21 cellular contexts compared by ENCODE assay signal in the genomic region with DNA sequence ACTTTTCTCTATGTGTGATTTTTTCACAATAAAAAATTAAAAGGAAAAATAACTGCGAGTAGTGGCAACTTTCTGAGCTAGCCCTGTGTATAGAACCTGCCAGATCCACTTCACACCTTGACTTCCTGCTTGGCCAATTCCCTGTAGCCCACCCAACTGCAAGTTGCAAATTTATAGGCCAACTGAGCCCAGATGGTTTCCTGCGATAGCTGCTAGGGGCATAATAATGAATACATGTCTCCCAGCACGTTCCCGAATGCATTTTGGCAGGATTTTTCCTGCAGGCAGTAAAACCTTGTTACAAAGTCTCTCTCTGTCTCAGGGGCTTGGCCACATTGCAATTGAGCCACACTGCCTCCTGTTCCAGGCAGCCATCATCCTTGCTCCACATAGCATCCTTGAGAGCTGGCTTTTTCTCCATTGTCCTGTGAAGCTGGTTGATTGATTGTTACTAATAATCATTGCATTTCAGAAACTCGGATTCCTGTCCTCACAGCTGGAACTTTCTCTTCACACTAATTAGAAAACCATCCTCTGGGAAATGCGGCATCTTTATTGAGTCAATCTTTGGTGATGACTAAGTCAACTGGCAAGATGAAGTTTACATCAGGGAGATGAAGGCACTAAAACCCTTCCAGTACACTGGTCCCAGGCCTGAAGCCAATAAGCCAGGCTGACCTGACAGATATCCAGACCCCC. TPM values are rescaled to one million over a fixed set of nuclear protein-coding genes. Genes with fewer than 3 reads are reported as not detected.
DNase-seq lines count a peak whose midpoint lies in the region; ATAC-seq and TF ChIP-seq lines count a peak whose summit lies in the region.
"Had no signal": no experiment of that assay in that cellular context is flagged by ENCODE, and none has a peak within 500 bp of the region (broad histone marks: within the 10 kb centered on the region; RNA-seq: fewer than 3 reads in every experiment).

No MANE protein-coding gene starts in this region.

- no peak for ATAC-seq in HG02759 (IDR thresholded peaks at IDR 0.05; ENCODE audit: unreplicated experiment)
- ATAC-seq: body of pancreas had no signal

- no peaks in the 10 kb centered on the region for H3K79me2 ChIP-seq in Loucy (ENCODE audit: insufficient read depth, low read length)
- H3K79me2 ChIP-seq: parathyroid adenoma had no signal

- DNase-seq in CD14-positive monocyte (ENCODE audit: low spot score) (no peak), neural crest cell (ENCODE audit: low read depth, low spot score) (no peak), Caco-2 (no peak)
- no peak for DNase-seq in activated CD4-positive, alpha-beta T cell treated with anti-CD3 and anti-CD28 coated beads for 4 hours
- DNase-seq: activated CD4-positive, alpha-beta T cell treated with anti-CD3 and anti-CD28 coated beads for 48 hours; activated CD8-positive, alpha-beta memory T cell treated with anti-CD3 and anti-CD28 coated beads for 24 hours; activated effector memory CD4-positive, alpha-beta T cell treated with anti-CD3 and anti-CD28 coated beads, Interleukin-2, amount 50 U/mL, for 16 hours; activated naive CD8-positive, alpha-beta T cell treated with anti-CD3 and anti-CD28 coated beads for 36 hours; body of pancreas; effector CD4-positive, alpha-beta T cell; NCI-H1436 treated with DMSO at 0.1 percent for 48 hours; NCI-H2107; nephron progenitor cell; transverse colon had no signal

- CTCF ChIA-PET in Caco-2 (lab: Charles Lee): no interaction called here

- H3K27me3 Mint-ChIP-seq in CD14-positive monocyte (ENCODE audit: low read depth in 3 of 3) (peaks cover 0 to 2% (median 1%) of the 10 kb centered on the region in 3 donors), brain (peaks cover 20% of the 10 kb centered on the region), neural crest cell (ENCODE audit: low read depth) (no peaks in the 10 kb centered on the region), Caco-2 (ENCODE audit: insufficient read depth, unreplicated experiment) (peaks cover 3% of the 10 kb centered on the region)

- no peaks in the 10 kb centered on the region for H3K27me3 ChIP-seq in Loucy (ENCODE audit: insufficient read depth, low read length, poor library complexity, severe bottlenecking)
- H3K27me3 ChIP-seq in Caco-2 (replicated peaks; ENCODE audit: control insufficient read depth, insufficient read depth, low read length): no peaks in the 10 kb centered on the region
- H3K27me3 ChIP-seq: body of pancreas, transverse colon had no signal

- intact Hi-C loops in CD14-positive monocyte (cut with micrococcal nuclease) (no loop called here), Caco-2 (cut with micrococcal nuclease; ENCODE audit: unreplicated experiment) (no loop called here)

- H4K20me1 ChIP-seq in Loucy (ENCODE audit: insufficient read depth, low read length, poor library complexity, severe bottlenecking): no peaks in the 10 kb centered on the region

- peak overlapping the region; percentile 65 for H3K4me2 ChIP-seq in Loucy (ENCODE audit: low read depth, low read length, poor library complexity, severe bottlenecking)
- H3K4me2 ChIP-seq: KMS-11 had no signal

- H3K9me3 ChIP-seq in Loucy (ENCODE audit: insufficient read depth, low read depth, low read length) (no peaks in the 10 kb centered on the region; the same call in 1 of the 2 replicates), Caco-2 (no peaks in the 10 kb centered on the region)
- H3K9me3 ChIP-seq: body of pancreas had no signal

- no peaks in the 10 kb centered on the region; the same call in 1 of the 2 replicates for H3F3A ChIP-seq in Loucy (ENCODE audit: low read depth)

- no TSS peak for BruUV-seq in Caco-2 (replicated peaks; lab: Mats Ljungman, UMichigan)

- POLR2A ChIA-PET in Caco-2 (lab: Charles Lee): no interaction called here

- H3K27ac Mint-ChIP-seq in CD14-positive monocyte (peak overlapping the region in 6 of 7 donors; percentile 27 to 99 (median 68)), brain (peak overlapping the region; percentile 58 to 92 (median 77)), neural crest cell (ENCODE audit: unreplicated experiment) (peak overlapping the region; percentile 60), Caco-2 (ENCODE audit: unreplicated experiment) (no peak overlapping the region)
- H3K27ac Mint-ChIP-seq: activated naive CD8-positive, alpha-beta T cell treated with anti-CD3 and anti-CD28 coated beads for 36 hours; nephron progenitor cell had no signal

- H3K4me3 Mint-ChIP-seq in CD14-positive monocyte (no peak overlapping the region), brain (peak overlapping the region in 2 of 5 experiments; percentile 31 to 36), neural crest cell (no peak overlapping the region), Caco-2 (ENCODE audit: unreplicated experiment) (no peak overlapping the region)
- H3K4me3 Mint-ChIP-seq: activated naive CD8-positive, alpha-beta T cell treated with anti-CD3 and anti-CD28 coated beads for 36 hours; nephron progenitor cell had no signal

- peaks cover 71% of the 10 kb centered on the region for H3K4me1 Mint-ChIP-seq in CD14-positive monocyte
- H3K4me1 Mint-ChIP-seq in brain: peaks cover 35% of the 10 kb centered on the region
- H3K4me1 Mint-ChIP-seq in neural crest cell: peaks cover 32% of the 10 kb centered on the region
- no peaks in the 10 kb centered on the region for H3K4me1 Mint-ChIP-seq in Caco-2 (ENCODE audit: low read depth, unreplicated experiment)

- no peak for TF ChIP-seq CTCF in CD14-positive monocyte (IDR thresholded peaks at IDR 0.05)
- no peak for TF ChIP-seq CTCF in Loucy (conservative IDR thresholded peaks at IDR 0.05; ENCODE audit: low read length)
- no peak for TF ChIP-seq CTCF in brain (conservative IDR thresholded peaks at IDR 0.05)
- TF ChIP-seq CTCF in neural crest cell (conservative IDR thresholded peaks at IDR 0.05): no peak
- no peak for TF ChIP-seq CTCF in Caco-2 (IDR thresholded peaks at IDR 0.05; ENCODE audit: insufficient read depth in 1 of 2, low read depth in 1 of 2, low read length in 1 of 2, severe bottlenecking in 1 of 2, unreplicated experiment in 1 of 2)

- no peaks in the 10 kb centered on the region for H3K9me2 ChIP-seq in Loucy (replicated peaks; ENCODE audit: low read depth, low read length)

- H2AFZ ChIP-seq in Loucy (ENCODE audit: low read length): peak overlapping the region; percentile 8; the same call in 1 of the 2 replicates
- H2AFZ ChIP-seq: parathyroid adenoma had no signal

- H3K4me1 ChIP-seq in Loucy (ENCODE audit: insufficient read depth, low read length, poor library complexity, severe bottlenecking): peaks cover 64% of the 10 kb centered on the region
- no peaks in the 10 kb centered on the region for H3K4me1 ChIP-seq in Caco-2
- H3K4me1 ChIP-seq: body of pancreas, parathyroid adenoma had no signal

- peaks cover 3% of the 10 kb centered on the region in 2 donors for H3K36me3 Mint-ChIP-seq in CD14-positive monocyte
- H3K36me3 Mint-ChIP-seq in brain: no peaks in the 10 kb centered on the region
- H3K36me3 Mint-ChIP-seq in neural crest cell (ENCODE audit: low read depth): no peaks in the 10 kb centered on the region
- H3K36me3 Mint-ChIP-seq in Caco-2 (ENCODE audit: insufficient read depth, unreplicated experiment): no peaks in the 10 kb centered on the region

- peak overlapping the region; percentile 53 for H3K9ac ChIP-seq in Loucy (ENCODE audit: low read depth, low read length, poor library complexity, severe bottlenecking)
- H3K9ac ChIP-seq: KMS-11, parathyroid adenoma had no signal

- no peaks in the 10 kb centered on the region for H3K36me3 ChIP-seq in Loucy (ENCODE audit: insufficient read depth, low read length)
- no peaks in the 10 kb centered on the region for H3K36me3 ChIP-seq in Caco-2 (ENCODE audit: control insufficient read depth, insufficient read depth, low read length)
- H3K36me3 ChIP-seq: transverse colon had no signal

- H3K4me3 ChIP-seq in Loucy (ENCODE audit: low read length, poor library complexity, severe bottlenecking) (peak overlapping the region; percentile 27), Caco-2 (ENCODE audit: low read depth, low read length) (no peak overlapping the region)
- H3K4me3 ChIP-seq: body of pancreas, lung, transverse colon had no signal

- H3K9me3 Mint-ChIP-seq in CD14-positive monocyte: peaks cover 0 to 12% (median 7%) of the 10 kb centered on the region in 7 donors
- peaks cover 6 to 25% (median 15%) of the 10 kb centered on the region in 5 experiments for H3K9me3 Mint-ChIP-seq in brain
- peaks cover 6% of the 10 kb centered on the region for H3K9me3 Mint-ChIP-seq in neural crest cell
- H3K9me3 Mint-ChIP-seq in Caco-2 (ENCODE audit: unreplicated experiment): peaks cover 9% of the 10 kb centered on the region

RNA-seq across cellular contexts. Expression of a gene that starts 18.5 kb away (rescaled TPM):
- 10 to 100 TPM; 48.8 to 75.8 TPM for polyA plus RNA-seq in CD14-positive monocyte
- polyA plus RNA-seq in brain (ENCODE audit: insufficient read depth, low read depth, low replicate concordance): 33.3 TPM
- 0.49 TPM in 1 of 2 replicates, not detected in the other for total RNA-seq in neural crest cell
- total RNA-seq in Caco-2 (2022): 0.29 TPM in 1 of 2 replicates, not detected in the other
- total RNA-seq: T-helper 2 cell treated with Interferon-gamma antibody and Interleukin-4, amounts not matched to agents 100 ng/mL and 5 ng/mL, for 36 hours had no signal
